In genomic region chr5:95590880-95591279, GRCh38 we compare ENCODE assay signal across 13 cellular contexts. TPM values are rescaled to one million over a fixed set of nuclear protein-coding genes. Genes with fewer than 3 reads are reported as not detected.
DNase-seq lines count a peak whose midpoint lies in the region; ATAC-seq and TF ChIP-seq lines count a peak whose summit lies in the region.
"Had no signal": no experiment of that assay in that cellular context is flagged by ENCODE, and none has a peak within 500 bp of the region (broad histone marks: within the 10 kb centered on the region; RNA-seq: fewer than 3 reads in every experiment).

No MANE protein-coding gene starts in this region.

- POLR2A ChIA-PET in activated naive CD8-positive, alpha-beta T cell treated with anti-CD3 and anti-CD28 coated beads, Interleukin-2, amount 10 ng/mL, durations not matched to agents 7 days and 5 days (lab: Charles Lee), result no interaction called here

- H3K4me2 ChIP-seq in skeletal muscle satellite cell (ENCODE audit: low read length), result no peak overlapping the region

- peaks cover 32% of the 10 kb centered on the region for H3K4me1 Mint-ChIP-seq in activated T-cell treated with anti-CD3 and anti-CD28 coated beads, Interleukin-2, amount 50 U/mL, for 24 hours (ENCODE audit: low read depth)
- peaks cover 11% of the 10 kb centered on the region for H3K4me1 Mint-ChIP-seq in activated naive CD8-positive, alpha-beta T cell treated with anti-CD3 and anti-CD28 coated beads, Interleukin-2, amount 10 ng/mL, durations not matched to agents 7 days and 5 days

- H3K36me3 Mint-ChIP-seq in activated T-cell treated with anti-CD3 and anti-CD28 coated beads, Interleukin-2, amount 50 U/mL, for 24 hours (ENCODE audit: low read depth), result peaks cover 16% of the 10 kb centered on the region
- H3K36me3 Mint-ChIP-seq in activated naive CD8-positive, alpha-beta T cell treated with anti-CD3 and anti-CD28 coated beads, Interleukin-2, amount 10 ng/mL, durations not matched to agents 7 days and 5 days, result peaks cover 4% of the 10 kb centered on the region

- H3K27me3 Mint-ChIP-seq in activated T-cell treated with anti-CD3 and anti-CD28 coated beads, Interleukin-2, amount 50 U/mL, for 24 hours, result no peaks in the 10 kb centered on the region
- H3K27me3 Mint-ChIP-seq in activated naive CD8-positive, alpha-beta T cell treated with anti-CD3 and anti-CD28 coated beads, Interleukin-2, amount 10 ng/mL, durations not matched to agents 7 days and 5 days, result no peaks in the 10 kb centered on the region

- H3K9me3 ChIP-seq in skeletal muscle satellite cell (replicated peaks; ENCODE audit: low read length), result no peaks in the 10 kb centered on the region
- H3K9me3 ChIP-seq: ovary had no signal

- no peak for ATAC-seq in activated naive CD8-positive, alpha-beta T cell treated with anti-CD3 and anti-CD28 coated beads, Interleukin-2, amount 10 ng/mL, durations not matched to agents 7 days and 5 days (ENCODE audit: low read depth)
- ATAC-seq in HG03097 (IDR thresholded peaks at IDR 0.05; ENCODE audit: low FRiP score, unreplicated experiment), result no peak
- ATAC-seq in SK-N-SH treated with all-trans-retinoic acid at 6 μM for 48 hours, result no peak

- peaks cover 21% of the 10 kb centered on the region for H3K4me1 ChIP-seq in skeletal muscle satellite cell (ENCODE audit: control insufficient read depth, insufficient read depth, low read length)

- no peak overlapping the region for H3K4me3 ChIP-seq in skeletal muscle satellite cell (ENCODE audit: low read length)
- H3K4me3 ChIP-seq: ovary had no signal

- H3K9me3 Mint-ChIP-seq in activated T-cell treated with anti-CD3 and anti-CD28 coated beads, Interleukin-2, amount 50 U/mL, for 24 hours, result no peaks in the 10 kb centered on the region
- H3K9me3 Mint-ChIP-seq in activated naive CD8-positive, alpha-beta T cell treated with anti-CD3 and anti-CD28 coated beads, Interleukin-2, amount 10 ng/mL, durations not matched to agents 7 days and 5 days, result no peaks in the 10 kb centered on the region

- H3K27me3 ChIP-seq in skeletal muscle satellite cell (ENCODE audit: control insufficient read depth, insufficient read depth, low read length), result no peaks in the 10 kb centered on the region
- H3K27me3 ChIP-seq: ovary had no signal

- H3K27ac Mint-ChIP-seq in activated T-cell treated with anti-CD3 and anti-CD28 coated beads, Interleukin-2, amount 50 U/mL, for 24 hours, result peak overlapping the region; percentile 89
- peak overlapping the region; percentile 35 for H3K27ac Mint-ChIP-seq in activated naive CD8-positive, alpha-beta T cell treated with anti-CD3 and anti-CD28 coated beads, Interleukin-2, amount 10 ng/mL, durations not matched to agents 7 days and 5 days

- peak overlapping the region; percentile 21 for H3K9ac ChIP-seq in skeletal muscle satellite cell (ENCODE audit: low read depth, low read length)

- H3K36me3 ChIP-seq in skeletal muscle satellite cell (ENCODE audit: insufficient read depth, low read length), result no peaks in the 10 kb centered on the region
- H3K36me3 ChIP-seq: ovary had no signal

- no peak for DNase-seq in activated T-cell treated with anti-CD3 and anti-CD28 coated beads, Interleukin-2, amount 50 U/mL, for 24 hours
- no peak for DNase-seq in activated T-cell treated with anti-CD3 and anti-CD28 coated beads, Interleukin-2, amount 50 U/mL, for 48 hours
- peak; percentile 3 for DNase-seq in LHCN-M2 (ENCODE audit: low read depth)
- DNase-seq in activated naive CD8-positive, alpha-beta T cell treated with anti-CD3 and anti-CD28 coated beads, Interleukin-2, amount 10 ng/mL, durations not matched to agents 7 days and 5 days, result no peak
- no peak for DNase-seq in NCI-H1092 (lab: John Stamatoyannopoulos, UW)
- DNase-seq: DMS 273 treated with DMSO at 0.1 percent for 48 hours, Kasumi-1, mesendoderm, NCI-H2107, ovary had no signal

- peak overlapping the region; percentile 23 for H3K4me3 Mint-ChIP-seq in activated T-cell treated with anti-CD3 and anti-CD28 coated beads, Interleukin-2, amount 50 U/mL, for 24 hours
- no peak overlapping the region for H3K4me3 Mint-ChIP-seq in activated naive CD8-positive, alpha-beta T cell treated with anti-CD3 and anti-CD28 coated beads, Interleukin-2, amount 10 ng/mL, durations not matched to agents 7 days and 5 days

TF ChIP-seq in SK-N-SH treated with all-trans-retinoic acid at 6 μM for 48 hours, 23 proteins besides CTCF, POLR2A, EP300 and RAD21 (continues in another document):
- no peak for TF ChIP-seq ARNTL (CRISPR knock-in tag; IDR thresholded peaks at IDR 0.05; ENCODE audit: borderline replicate concordance, low read depth)
- no peak for TF ChIP-seq TOX (CRISPR knock-in tag; IDR thresholded peaks at IDR 0.05; ENCODE audit: borderline replicate concordance)
- no peak for TF ChIP-seq RARB (CRISPR knock-in tag; IDR thresholded peaks at IDR 0.05)
- no peak for TF ChIP-seq POU6F1 (CRISPR knock-in tag; IDR thresholded peaks at IDR 0.05; ENCODE audit: borderline replicate concordance, low read depth)
- TF ChIP-seq ESRRG (CRISPR knock-in tag; IDR thresholded peaks at IDR 0.05), result no peak
- TF ChIP-seq CSRNP3 (CRISPR knock-in tag; IDR thresholded peaks at IDR 0.05), result no peak
- no peak for TF ChIP-seq ZNF70 (CRISPR knock-in tag; IDR thresholded peaks at IDR 0.05)
- no peak for TF ChIP-seq PPARA (CRISPR knock-in tag; IDR thresholded peaks at IDR 0.05; ENCODE audit: borderline replicate concordance)
- TF ChIP-seq BACH2 (CRISPR knock-in tag; IDR thresholded peaks at IDR 0.05; ENCODE audit: borderline replicate concordance), result no peak
- TF ChIP-seq CSDC2 (CRISPR knock-in tag; IDR thresholded peaks at IDR 0.05), result no peak
- TF ChIP-seq SNAI2 (CRISPR knock-in tag; IDR thresholded peaks at IDR 0.05), result no peak
- TF ChIP-seq CREB5 (CRISPR knock-in tag; IDR thresholded peaks at IDR 0.05; ENCODE audit: low read depth), result no peak
- no peak for TF ChIP-seq ZFP3 (CRISPR knock-in tag; IDR thresholded peaks at IDR 0.05)
- TF ChIP-seq GLIS3 (CRISPR knock-in tag; IDR thresholded peaks at IDR 0.05), result no peak
- no peak for TF ChIP-seq ZNF565 (CRISPR knock-in tag; conservative IDR thresholded peaks at IDR 0.05; ENCODE audit: low read depth)
- no peak for TF ChIP-seq TCF4 (CRISPR knock-in tag; IDR thresholded peaks at IDR 0.05; ENCODE audit: borderline replicate concordance)
- TF ChIP-seq ZNF8 (CRISPR knock-in tag; IDR thresholded peaks at IDR 0.05), result no peak
- no peak for TF ChIP-seq ZFP30 (CRISPR knock-in tag; IDR thresholded peaks at IDR 0.05)

RNA-seq across cellular contexts. Expression of gene GPR150, which starts 29.0 kb away (rescaled TPM):
- total RNA-seq in LHCN-M2 (2014; rRNA removed), result 1.3 and 1.6 TPM in 2 replicates
- polyA plus RNA-seq in LHCN-M2 (2012), result 0.33 TPM
- total RNA-seq in activated naive CD8-positive, alpha-beta T cell treated with anti-CD3 and anti-CD28 coated beads, Interleukin-2, amount 10 ng/mL, durations not matched to agents 7 days and 5 days, result 1 to 10 TPM; 1.0 to 1.2 TPM
- total RNA-seq in skeletal muscle satellite cell (2012; rRNA removed), result 0.22 and 0.25 TPM in 2 replicates

RNA-seq across cellular contexts. Expression of gene ARSK, which starts 36.0 kb away (rescaled TPM):
- total RNA-seq in LHCN-M2 (2014; rRNA removed), result 10.0 and 10.4 TPM in 2 replicates
- 3.6 TPM for polyA plus RNA-seq in LHCN-M2 (2012)
- 1 to 10 TPM; 4.6 to 4.7 TPM for total RNA-seq in activated naive CD8-positive, alpha-beta T cell treated with anti-CD3 and anti-CD28 coated beads, Interleukin-2, amount 10 ng/mL, durations not matched to agents 7 days and 5 days
- total RNA-seq in skeletal muscle satellite cell (2012; rRNA removed), result 8.9 and 12.5 TPM in 2 replicates

RNA-seq across cellular contexts. Expression of gene SKIC3, which starts 36.1 kb away (rescaled TPM):
- 88.0 and 98.6 TPM in 2 replicates for total RNA-seq in LHCN-M2 (2014; rRNA removed)
- 23.8 TPM for polyA plus RNA-seq in LHCN-M2 (2012)
- total RNA-seq in activated naive CD8-positive, alpha-beta T cell treated with anti-CD3 and anti-CD28 coated beads, Interleukin-2, amount 10 ng/mL, durations not matched to agents 7 days and 5 days, result 10 to 100 TPM; 78.4 to 80.3 TPM
- 104 and 118 TPM in 2 replicates for total RNA-seq in skeletal muscle satellite cell (2012; rRNA removed)

RNA-seq across cellular contexts. Expression of gene RFESD, which starts 55.7 kb away (rescaled TPM):
- total RNA-seq in LHCN-M2 (2014; rRNA removed), result 1.9 TPM in 2 replicates
- 1.9 TPM for polyA plus RNA-seq in LHCN-M2 (2012)
- total RNA-seq in activated naive CD8-positive, alpha-beta T cell treated with anti-CD3 and anti-CD28 coated beads, Interleukin-2, amount 10 ng/mL, durations not matched to agents 7 days and 5 days, result 1 to 10 TPM; 4.2 to 5.0 TPM
- 1.7 and 1.8 TPM in 2 replicates for total RNA-seq in skeletal muscle satellite cell (2012; rRNA removed)
